Comparison of ENCODE assay signal across 31 cellular contexts in genomic region chr15:89790661-89791060, GRCh38. TPM values are rescaled to one million over a fixed set of nuclear protein-coding genes. Genes with fewer than 3 reads are reported as not detected.
"Had no signal": no experiment of that assay in that cellular context is flagged by ENCODE, and none has a peak within 500 bp of the region (broad histone marks: within the 10 kb centered on the region; RNA-seq: fewer than 3 reads in every experiment).

No MANE protein-coding gene starts in this region.

- DNase-seq: activated B cell treated with CpG ODN at 0.5 μM for 24 hours; activated CD4-positive, alpha-beta T cell treated with anti-CD3 and anti-CD28 coated beads for 1 hour; activated CD4-positive, alpha-beta T cell treated with anti-CD3 and anti-CD28 coated beads, Interleukin-2, amount 10 ng/mL, durations not matched to agents 24 days and 14 days; activated CD4-positive, alpha-beta T cell treated with anti-CD3 and anti-CD28 coated beads, Interleukin-2, amount 50 U/mL, for 48 hours; activated CD8-positive, alpha-beta memory T cell treated with anti-CD3 and anti-CD28 coated beads, Interleukin-2, amount 10 ng/mL, durations not matched to agents 7 days and 5 days; activated effector memory CD4-positive, alpha-beta T cell treated with Interleukin-2 at 50 U/mL for 16 hours; activated naive CD4-positive, alpha-beta T cell; activated T-cell treated with anti-CD3 and anti-CD28 coated beads, Interleukin-2, amount 50 U/mL, for 24 hours; amygdala; MG63; MV-4-11; NCI-H1092 treated with DMSO at 0.1 percent for 48 hours; NCI-H1417 treated with DMSO at 0.1 percent for 48 hours; NCI-H1694; NCI-H2029 treated with DMSO at 0.1 percent for 48 hours; NCI-H345; NCI-H510A; NCI-H526 treated with DMSO at 0.1 percent for 48 hours; NCI-H82; Peyer's patch; SHP77 treated with DMSO at 0.1 percent for 48 hours; T-cell; T-helper 2 cell; T1000 had no signal

- H3K27ac Mint-ChIP-seq: activated B cell treated with CpG ODN at 0.5 μM for 24 hours; activated CD4-positive, alpha-beta T cell treated with anti-CD3 and anti-CD28 coated beads, Interleukin-2, amount 10 ng/mL, durations not matched to agents 24 days and 14 days; activated CD8-positive, alpha-beta memory T cell treated with anti-CD3 and anti-CD28 coated beads, Interleukin-2, amount 10 ng/mL, durations not matched to agents 7 days and 5 days; activated naive CD8-positive, alpha-beta T cell; activated T-cell treated with anti-CD3 and anti-CD28 coated beads, Interleukin-2, amount 50 U/mL, for 24 hours; activated T-helper 1 cell treated with anti-CD3 and anti-CD28 coated beads, Interleukin-12 subunit alpha, Interleukin-12 subunit beta, Interleukin-2, Interleukin-4 antibody, amounts not matched to agents 30 ng/mL and 10 ng/mL and 1 ng/mL, durations not matched to agents 14 hours and 24 hours and 36 hours; brain; T-cell had no signal

- H3K4me3 Mint-ChIP-seq: activated B cell treated with CpG ODN at 0.5 μM for 24 hours; activated CD4-positive, alpha-beta T cell treated with anti-CD3 and anti-CD28 coated beads, Interleukin-2, amount 10 ng/mL, durations not matched to agents 24 days and 14 days; activated CD8-positive, alpha-beta memory T cell treated with anti-CD3 and anti-CD28 coated beads, Interleukin-2, amount 10 ng/mL, durations not matched to agents 7 days and 5 days; activated naive CD8-positive, alpha-beta T cell; activated T-cell treated with anti-CD3 and anti-CD28 coated beads, Interleukin-2, amount 50 U/mL, for 24 hours; activated T-helper 1 cell treated with anti-CD3 and anti-CD28 coated beads, Interleukin-12 subunit alpha, Interleukin-12 subunit beta, Interleukin-2, Interleukin-4 antibody, amounts not matched to agents 30 ng/mL and 10 ng/mL and 1 ng/mL, durations not matched to agents 14 hours and 24 hours and 36 hours; brain; T-cell had no signal

- H3K27me3 Mint-ChIP-seq: activated B cell treated with CpG ODN at 0.5 μM for 24 hours had no signal

- H3K27me3 ChIP-seq: MG63, Peyer's patch had no signal

- H3K36me3 Mint-ChIP-seq: brain had no signal

- H3K9me3 ChIP-seq: MG63, Peyer's patch had no signal

- FAIRE-seq: astrocyte, TTC549 had no signal

- H3K4me3 ChIP-seq: MG63, Peyer's patch had no signal

- H3K4me1 Mint-ChIP-seq: activated B cell treated with CpG ODN at 0.5 μM for 24 hours; activated CD4-positive, alpha-beta T cell treated with anti-CD3 and anti-CD28 coated beads, Interleukin-2, amount 10 ng/mL, durations not matched to agents 24 days and 14 days; activated CD8-positive, alpha-beta memory T cell treated with anti-CD3 and anti-CD28 coated beads, Interleukin-2, amount 10 ng/mL, durations not matched to agents 7 days and 5 days; brain; T-cell had no signal

- ATAC-seq: activated CD8-positive, alpha-beta memory T cell treated with anti-CD3 and anti-CD28 coated beads, Interleukin-2, amount 10 ng/mL, durations not matched to agents 7 days and 5 days; T-cell had no signal

RNA-seq across cellular contexts. Expression of gene MESP2, which starts 14.5 kb away (rescaled TPM):
- total RNA-seq: activated CD4-positive, alpha-beta T cell treated with anti-CD3 and anti-CD28 coated beads, Interleukin-2, amount 10 ng/mL, durations not matched to agents 24 days and 14 days; activated CD8-positive, alpha-beta memory T cell treated with anti-CD3 and anti-CD28 coated beads, Interleukin-2, amount 10 ng/mL, durations not matched to agents 7 days and 5 days; astrocyte; OCI-LY7; Peyer's patch; T-cell had no signal

RNA-seq across cellular contexts. Expression of gene ANPEP, which starts 24.0 kb away (rescaled TPM):
- total RNA-seq: SK-MEL-5 had no signal

RNA-seq across cellular contexts. Expression of gene MESP1, which starts 39.6 kb away (rescaled TPM):
- total RNA-seq: astrocyte had no signal
